27 cellular contexts compared by ENCODE assay signal in the genomic region with DNA sequence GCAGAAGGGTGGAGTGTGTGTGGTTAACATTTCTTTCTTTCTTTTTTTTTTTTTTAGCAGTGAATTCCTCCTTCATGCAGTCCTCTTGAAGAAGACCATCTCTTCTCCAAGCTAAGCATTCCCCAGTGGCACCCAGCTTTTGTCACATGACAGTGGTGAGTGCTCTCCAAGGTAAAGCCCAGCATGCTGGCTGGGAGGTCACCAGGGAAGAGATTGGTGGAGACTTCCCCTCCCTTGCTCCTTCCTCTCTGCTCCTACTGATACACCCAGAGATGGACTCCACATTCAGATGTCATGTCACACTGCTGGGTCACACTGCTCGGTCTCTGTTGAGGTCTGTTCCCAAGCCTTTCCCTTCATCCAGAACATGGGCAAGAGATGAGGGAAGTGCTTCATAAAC. TPM values are rescaled to one million over a fixed set of nuclear protein-coding genes. Genes with fewer than 3 reads are reported as not detected.
"Had no signal": no experiment of that assay in that cellular context is flagged by ENCODE, and none has a peak within 500 bp of the region (broad histone marks: within the 10 kb centered on the region; RNA-seq: fewer than 3 reads in every experiment).

No MANE protein-coding gene starts in this region.

- H3K4me3 ChIP-seq: stomach, suprapubic skin, testis, thoracic aorta, thyroid gland, tibial artery, tibial nerve, transverse colon, upper lobe of left lung, upper lobe of right lung, uterus, vagina had no signal

- H3K36me3 ChIP-seq: stomach, suprapubic skin, thoracic aorta, thyroid gland, tibial artery, tibial nerve, transverse colon, upper lobe of left lung, upper lobe of right lung, uterus, vagina had no signal

- DNase-seq: stimulated activated CD4-positive, alpha-beta T cell treated with anti-CD3 and anti-CD28 coated beads, Interleukin-2, amount 100 ng/mL, for 48 hours; stimulated activated CD4-positive, alpha-beta T cell treated with anti-CD3 and anti-CD28 coated beads, Interleukin-4, amount 100 ng/mL, for 1 hour; stimulated activated CD4-positive, alpha-beta T cell treated with anti-CD3 and anti-CD28 coated beads, Interleukin-4, amount 100 ng/mL, for 24 hours; stimulated activated CD4-positive, alpha-beta T cell treated with anti-CD3 and anti-CD28 coated beads, Interleukin-4, amount 100 ng/mL, for 4 hours; stimulated activated CD8-positive, alpha-beta memory T cell treated with anti-CD3 and anti-CD28 coated beads, Interleukin-4, amount 100 ng/mL, for 48 hours; stimulated activated naive B cell treated with anti-CD40 and anti-IgM and Interleukin-4, amounts not matched to agents 10 μg/mL and 1 μg/mL and 100 μg/mL, for 72 hours; stimulated activated naive CD4-positive, alpha-beta T cell; stimulated activated naive CD4-positive, alpha-beta T cell treated with Interleukin-2 at 50 U/mL for 16 hours; stimulated activated naive CD8-positive, alpha-beta T cell treated with anti-CD3 and anti-CD28 coated beads, Interleukin-15, amount 100 ng/mL, for 72 hours; stimulated activated naive CD8-positive, alpha-beta T cell treated with anti-CD3 and anti-CD28 coated beads, Interleukin-15, Interleukin-2, amounts not matched to agents 100 U/mL and 50 U/mL, for 24 hours; stomach; substantia nigra; testis; thyroid gland; tibial artery; transverse colon; upper lobe of left lung; upper lobe of right lung; uterus had no signal

- H3K9me3 ChIP-seq: suprapubic skin, testis, thoracic aorta, thyroid gland, tibial artery, tibial nerve, transverse colon, upper lobe of left lung, upper lobe of right lung, uterus, vagina had no signal

- H3K27ac ChIP-seq: stomach, suprapubic skin, testis, thoracic aorta, thyroid gland, tibial artery, tibial nerve, transverse colon, upper lobe of left lung, upper lobe of right lung, uterus, vagina had no signal

- ATAC-seq: stimulated activated effector memory CD8-positive, alpha-beta T cell treated with anti-CD3 and anti-CD28 coated beads, Interleukin-12 subunit alpha, Interleukin-12 subunit beta, amount 100 ng/mL, for 72 hours; stimulated activated memory B cell treated with anti-CD40 and anti-IgM and Interleukin-4, amounts not matched to agents 10 μg/mL and 1 μg/mL and 100 μg/mL, for 72 hours; stimulated activated naive B cell treated with anti-CD40 and anti-IgM and Interleukin-4, amounts not matched to agents 10 μg/mL and 1 μg/mL and 100 μg/mL, for 72 hours; stimulated activated naive CD8-positive, alpha-beta T cell treated with anti-CD3 and anti-CD28 coated beads, Interleukin-15, amount 100 ng/mL, for 72 hours; stimulated activated naive CD8-positive, alpha-beta T cell treated with anti-CD3 and anti-CD28 coated beads, Interleukin-15, Interleukin-2, amounts not matched to agents 100 U/mL and 50 U/mL, for 24 hours; upper lobe of right lung had no signal

- H3K27me3 ChIP-seq: testis, thyroid gland, tibial artery, tibial nerve, transverse colon, upper lobe of left lung, upper lobe of right lung, uterus, vagina had no signal

- FAIRE-seq: urothelium cell line had no signal

- H3K4me1 ChIP-seq: stomach, suprapubic skin, testis, thyroid gland, tibial artery, tibial nerve, transverse colon, upper lobe of left lung, upper lobe of right lung, uterus, vagina had no signal

RNA-seq across cellular contexts. Expression of gene FRMPD2, which starts 55.3 kb away (rescaled TPM):
- total RNA-seq: subcutaneous adipose tissue, thoracic aorta, upper lobe of right lung, vagina had no signal
